In the genomic region with DNA sequence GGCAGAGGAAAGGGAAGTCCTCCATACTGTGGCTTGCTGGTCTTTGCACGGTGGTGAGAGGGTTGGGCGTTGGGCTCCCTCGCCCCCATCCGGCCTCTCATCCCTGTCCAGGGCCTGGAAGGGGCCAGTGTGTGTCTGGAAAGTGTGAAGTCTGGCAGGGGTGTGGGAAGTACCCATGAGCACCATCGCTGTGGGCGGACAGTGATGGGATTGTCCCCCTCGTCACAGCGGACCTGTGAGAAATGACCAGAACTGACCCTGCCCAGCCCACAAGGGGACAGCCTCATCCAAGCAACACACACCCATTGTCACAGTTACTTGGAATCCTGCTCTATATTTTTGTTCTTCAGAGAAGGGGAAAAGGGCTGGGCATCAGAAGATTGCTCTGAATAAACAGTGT, we compare ENCODE assay signal across 21 cellular contexts. TPM values are rescaled to one million over a fixed set of nuclear protein-coding genes. Genes with fewer than 3 reads are reported as not detected.
DNase-seq lines count a peak whose midpoint lies in the region; ATAC-seq, FAIRE-seq and TF ChIP-seq lines count a peak whose summit lies in the region.
"Had no signal": no experiment of that assay in that cellular context is flagged by ENCODE, and none has a peak within 500 bp of the region (broad histone marks: within the 10 kb centered on the region; RNA-seq: fewer than 3 reads in every experiment).

No MANE protein-coding gene starts in this region.

- H3K9me3 Mint-ChIP-seq in progenitor cell of endocrine pancreas (ENCODE audit: low read depth) = no peaks in the 10 kb centered on the region
- H3K9me3 Mint-ChIP-seq: CD4-positive, alpha-beta T cell had no signal

- no peak overlapping the region for H3K4me3 Mint-ChIP-seq in progenitor cell of endocrine pancreas (ENCODE audit: low read depth)
- H3K4me3 Mint-ChIP-seq: CD4-positive, alpha-beta T cell had no signal

- H3K27ac ChIP-seq in right atrium auricular region (peak overlapping the region in 1 of 2 donors; percentile 22), layer of hippocampus (ENCODE audit: low read depth, low read length) (peak overlapping the region; percentile 62)
- H3K27ac ChIP-seq: 22Rv1, A549, C4-2B, GM23248, HL-60 had no signal

- H3K36me3 ChIP-seq in right atrium auricular region = no peaks in the 10 kb centered on the region

- peaks cover 9% of the 10 kb centered on the region for H3K36me3 Mint-ChIP-seq in progenitor cell of endocrine pancreas (ENCODE audit: insufficient read depth)

- H3K4me1 ChIP-seq in right atrium auricular region = peaks cover 0 to 47% of the 10 kb centered on the region in 2 donors
- H3K4me1 ChIP-seq: A549 had no signal

- H3K27me3 ChIP-seq in right atrium auricular region (no peaks in the 10 kb centered on the region), layer of hippocampus (ENCODE audit: control insufficient read depth, insufficient read depth, low read length) (no peaks in the 10 kb centered on the region)

- peak; percentile 48 for FAIRE-seq in urothelium cell line (lab: Jason Lieb, UNC)
- FAIRE-seq: A549, D721Med, GM12892, GM18507, H54 had no signal

- DNase-seq in Right ventricle myocardium inferior (ENCODE audit: missing footprints) (peak; percentile 33), right atrium auricular region (ENCODE audit: low spot score) (no peak), progenitor cell of endocrine pancreas (ENCODE audit: low spot score, unreplicated experiment) (no peak), urothelium cell line (ENCODE audit: low spot score) (no peak), NCI-H1092 treated with DMSO at 0.1 percent for 48 hours (lab: John Stamatoyannopoulos, UW) (no peak), activated T-cell treated with anti-CD3 and anti-CD28 coated beads for 4 hours (no peak)
- DNase-seq: AML-193; Caco-2; CD4-positive, alpha-beta T cell; GDM1; GM23248; HCEC 1CT had no signal

- no peaks in the 10 kb centered on the region for H3K27me3 Mint-ChIP-seq in progenitor cell of endocrine pancreas
- H3K27me3 Mint-ChIP-seq: CD4-positive, alpha-beta T cell had no signal

- no peak for TF ChIP-seq CTCF in right atrium auricular region (IDR thresholded peaks at IDR 0.05)
- TF ChIP-seq CTCF in progenitor cell of endocrine pancreas (IDR thresholded peaks at IDR 0.05; ENCODE audit: unreplicated experiment) = no peak

- ATAC-seq in Right ventricle myocardium inferior = no peak
- ATAC-seq: A549 had no signal

- H3K27ac Mint-ChIP-seq in progenitor cell of endocrine pancreas = peak overlapping the region; percentile 56
- H3K27ac Mint-ChIP-seq: CD4-positive, alpha-beta T cell had no signal

- H3K4me1 Mint-ChIP-seq in progenitor cell of endocrine pancreas (ENCODE audit: low read depth) = peaks cover 33% of the 10 kb centered on the region

- intact Hi-C loops in Right ventricle myocardium inferior (cut with DNase I) = no loop called here

- H3K4me3 ChIP-seq in right atrium auricular region = no peak overlapping the region
- H3K4me3 ChIP-seq: A549, GM23248 had no signal

- H3K9me3 ChIP-seq in right atrium auricular region = no peaks in the 10 kb centered on the region
- H3K9me3 ChIP-seq: A549 had no signal

RNA-seq across cellular contexts. Expression of a gene that starts 18.6 kb away (rescaled TPM):
- total RNA-seq in Right ventricle myocardium inferior (45.9 TPM), right atrium auricular region (10 to 100 TPM; 17.1 to 21.6 TPM), progenitor cell of endocrine pancreas (82.6 and 90.0 TPM in 2 replicates)
- total RNA-seq: GM23248 had no signal
